Comparison of ENCODE assay signal across 8 cellular contexts in the genomic region with DNA sequence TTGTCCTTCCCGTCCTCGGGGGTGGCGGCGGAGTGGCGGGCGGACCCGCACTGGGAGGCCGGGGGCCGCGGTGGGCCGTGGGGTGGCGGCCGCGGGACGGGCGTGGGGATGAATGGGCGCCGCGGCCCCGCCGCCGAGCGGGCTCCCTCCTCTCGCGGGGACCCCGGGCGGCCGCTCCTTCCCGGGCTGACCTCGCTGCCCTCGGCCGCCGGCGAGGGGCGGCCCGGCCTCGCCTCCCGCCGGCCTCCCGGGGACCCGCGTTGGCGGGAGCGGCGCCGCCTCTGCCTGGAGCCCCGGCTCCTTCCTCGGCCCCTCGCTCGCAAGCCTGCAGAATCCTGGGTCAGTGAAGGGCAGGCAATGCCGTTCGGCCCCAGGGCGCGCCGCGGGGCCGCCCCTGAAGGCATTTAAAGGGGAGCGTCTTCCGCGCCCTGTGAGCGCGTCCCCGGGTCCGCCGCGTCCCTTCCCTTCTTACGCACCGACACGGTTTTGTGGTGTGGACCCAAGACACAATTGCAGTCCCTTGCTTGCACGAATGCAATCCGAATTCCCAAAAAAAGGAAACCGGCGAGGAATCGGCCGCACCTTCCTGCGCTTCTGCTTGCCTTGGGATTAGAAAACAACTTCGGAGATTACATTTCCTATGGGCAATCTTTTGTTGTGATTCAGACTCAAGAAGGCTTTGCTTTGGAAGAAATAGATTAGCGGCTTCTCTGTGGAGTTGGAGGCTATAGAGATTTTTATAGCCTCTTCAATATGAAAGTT. TPM values are rescaled to one million over a fixed set of nuclear protein-coding genes. Genes with fewer than 3 reads are reported as not detected.
DNase-seq lines count a peak whose midpoint lies in the region; ATAC-seq lines count a peak whose summit lies in the region.

No MANE protein-coding gene starts in this region.

- in situ Hi-C loops in G401 (cut with HindIII; ENCODE audit: low sequenced_read_pairs): no loop called here

- H3K4me1 ChIP-seq in naive thymus-derived CD4-positive, alpha-beta T cell (ENCODE audit: control insufficient read depth in 2 of 2, insufficient read depth in 2 of 2, low read length in 2 of 2): peaks cover 4 to 7% of the 10 kb centered on the region in 2 donors

- no peaks in the 10 kb centered on the region for H3K9me3 Mint-ChIP-seq in activated T-helper 1 cell treated with anti-CD3 and anti-CD28 coated beads, Interleukin-12 subunit alpha, Interleukin-12 subunit beta, Interleukin-2, Interleukin-4 antibody, amounts not matched to agents 30 ng/mL and 10 ng/mL and 1 ng/mL, durations not matched to agents 14 hours and 24 hours and 36 hours
- H3K9me3 Mint-ChIP-seq in naive thymus-derived CD4-positive, alpha-beta T cell: no peaks in the 10 kb centered on the region

- H3K4me3 ChIP-seq in naive thymus-derived CD4-positive, alpha-beta T cell (ENCODE audit: low read length): peak overlapping the region; percentile 58

- peaks cover 3% of the 10 kb centered on the region for H3K36me3 Mint-ChIP-seq in activated T-helper 1 cell treated with anti-CD3 and anti-CD28 coated beads, Interleukin-12 subunit alpha, Interleukin-12 subunit beta, Interleukin-2, Interleukin-4 antibody, amounts not matched to agents 30 ng/mL and 10 ng/mL and 1 ng/mL, durations not matched to agents 14 hours and 24 hours and 36 hours (ENCODE audit: low read depth)
- peaks cover 0 to 1% (median 0%) of the 10 kb centered on the region in 5 donors for H3K36me3 Mint-ChIP-seq in naive thymus-derived CD4-positive, alpha-beta T cell

- peak; percentile 53 for DNase-seq in G401 (ENCODE audit: low spot score)
- peak; percentile 40 for DNase-seq in LoVo (ENCODE audit: low spot score)
- DNase-seq in activated T-helper 1 cell treated with anti-CD3 and anti-CD28 coated beads, Interleukin-12 subunit alpha, Interleukin-12 subunit beta, Interleukin-2, Interleukin-4 antibody, amounts not matched to agents 30 ng/mL and 10 ng/mL and 1 ng/mL, durations not matched to agents 14 hours and 24 hours and 36 hours (ENCODE audit: low spot score): peak; percentile 3
- DNase-seq in fibroblast of peridontal ligament (ENCODE audit: extremely low read depth): peak; percentile 53
- peak in 8 of 9 donors; percentile 6 to 43 (median 15) for DNase-seq in naive thymus-derived CD4-positive, alpha-beta T cell

- no peak for ATAC-seq in naive thymus-derived CD4-positive, alpha-beta T cell
- ATAC-seq in GM18868 (IDR thresholded peaks at IDR 0.05; ENCODE audit: unreplicated experiment): no peak
- ATAC-seq in HG03520 (IDR thresholded peaks at IDR 0.05; ENCODE audit: unreplicated experiment): no peak
- no peak for ATAC-seq in GM19351 (IDR thresholded peaks at IDR 0.05; ENCODE audit: unreplicated experiment)

- POLR2A ChIA-PET in naive thymus-derived CD4-positive, alpha-beta T cell (lab: Charles Lee): no interaction called here

- H3K27me3 ChIP-seq in naive thymus-derived CD4-positive, alpha-beta T cell (ENCODE audit: control insufficient read depth in 2 of 2, insufficient read depth in 2 of 2, low read length in 2 of 2): no peaks in the 10 kb centered on the region

- H3K4me1 Mint-ChIP-seq in activated T-helper 1 cell treated with anti-CD3 and anti-CD28 coated beads, Interleukin-12 subunit alpha, Interleukin-12 subunit beta, Interleukin-2, Interleukin-4 antibody, amounts not matched to agents 30 ng/mL and 10 ng/mL and 1 ng/mL, durations not matched to agents 14 hours and 24 hours and 36 hours (ENCODE audit: low read depth): peaks cover 14% of the 10 kb centered on the region
- peaks cover 12 to 34% (median 22%) of the 10 kb centered on the region in 7 donors for H3K4me1 Mint-ChIP-seq in naive thymus-derived CD4-positive, alpha-beta T cell

- no peaks in the 10 kb centered on the region for H3K9me3 ChIP-seq in naive thymus-derived CD4-positive, alpha-beta T cell (ENCODE audit: control insufficient read depth in 2 of 3, low read length in 3 of 3)

- peak overlapping the region; percentile 88 for H3K4me3 Mint-ChIP-seq in activated T-helper 1 cell treated with anti-CD3 and anti-CD28 coated beads, Interleukin-12 subunit alpha, Interleukin-12 subunit beta, Interleukin-2, Interleukin-4 antibody, amounts not matched to agents 30 ng/mL and 10 ng/mL and 1 ng/mL, durations not matched to agents 14 hours and 24 hours and 36 hours
- peak overlapping the region; percentile 79 to 95 (median 90) for H3K4me3 Mint-ChIP-seq in naive thymus-derived CD4-positive, alpha-beta T cell

- intact Hi-C loops in activated T-helper 1 cell treated with anti-CD3 and anti-CD28 coated beads, Interleukin-12 subunit alpha, Interleukin-12 subunit beta, Interleukin-2, Interleukin-4 antibody, amounts not matched to agents 30 ng/mL and 10 ng/mL and 1 ng/mL, durations not matched to agents 14 hours and 24 hours and 36 hours (cut with micrococcal nuclease): loop anchor here (1.0 to 10.0 kb wide), 9 partner anchors 55 to 974 kb away; a partner anchor contains a TSS
- intact Hi-C loops in naive thymus-derived CD4-positive, alpha-beta T cell (cut with micrococcal nuclease): loop anchor here (1.0 to 5.0 kb wide), 12 partner anchors 101 to 1366 kb away; a partner anchor contains a TSS

- H3K27me3 Mint-ChIP-seq in activated T-helper 1 cell treated with anti-CD3 and anti-CD28 coated beads, Interleukin-12 subunit alpha, Interleukin-12 subunit beta, Interleukin-2, Interleukin-4 antibody, amounts not matched to agents 30 ng/mL and 10 ng/mL and 1 ng/mL, durations not matched to agents 14 hours and 24 hours and 36 hours (ENCODE audit: insufficient read depth): peaks cover 28% of the 10 kb centered on the region
- H3K27me3 Mint-ChIP-seq in naive thymus-derived CD4-positive, alpha-beta T cell: peaks cover 9 to 36% (median 15%) of the 10 kb centered on the region in 5 donors

- H3K36me3 ChIP-seq in naive thymus-derived CD4-positive, alpha-beta T cell (ENCODE audit: control insufficient read depth in 2 of 3, insufficient read depth in 3 of 3, low read length in 3 of 3): no peaks in the 10 kb centered on the region

- CTCF ChIA-PET in naive thymus-derived CD4-positive, alpha-beta T cell (lab: Charles Lee): no interaction called here

- H3K27ac Mint-ChIP-seq in activated T-helper 1 cell treated with anti-CD3 and anti-CD28 coated beads, Interleukin-12 subunit alpha, Interleukin-12 subunit beta, Interleukin-2, Interleukin-4 antibody, amounts not matched to agents 30 ng/mL and 10 ng/mL and 1 ng/mL, durations not matched to agents 14 hours and 24 hours and 36 hours: no peak overlapping the region
- peak overlapping the region in 5 of 9 donors; percentile 20 to 74 (median 60) for H3K27ac Mint-ChIP-seq in naive thymus-derived CD4-positive, alpha-beta T cell

- no peak overlapping the region for H3K27ac ChIP-seq in naive thymus-derived CD4-positive, alpha-beta T cell (ENCODE audit: low read depth, low read length)

RNA-seq across cellular contexts. Expression of a gene that starts 0.8 kb away (rescaled TPM):
- 33.4 and 64.3 TPM in 2 replicates for total RNA-seq in G401 (2014; rRNA removed; shearing (Covaris generic))
- 4.2 and 4.5 TPM in 2 replicates for total RNA-seq in activated T-helper 1 cell treated with anti-CD3 and anti-CD28 coated beads, Interleukin-12 subunit alpha, Interleukin-12 subunit beta, Interleukin-2, Interleukin-4 antibody, amounts not matched to agents 30 ng/mL and 10 ng/mL and 1 ng/mL, durations not matched to agents 14 hours and 24 hours and 36 hours
- total RNA-seq in naive thymus-derived CD4-positive, alpha-beta T cell: 1 to 10 TPM; 1.8 to 8.6 (median 3.5) TPM
- 1 to 10 TPM; 1.2 to 1.8 TPM for polyA plus RNA-seq in naive thymus-derived CD4-positive, alpha-beta T cell

RNA-seq across cellular contexts. Expression of a gene that starts 1.5 kb away (rescaled TPM):
- 5.4 and 13.1 TPM in 2 replicates for total RNA-seq in G401 (2014; rRNA removed; shearing (Covaris generic))
- 25.6 and 34.8 TPM in 2 replicates for total RNA-seq in activated T-helper 1 cell treated with anti-CD3 and anti-CD28 coated beads, Interleukin-12 subunit alpha, Interleukin-12 subunit beta, Interleukin-2, Interleukin-4 antibody, amounts not matched to agents 30 ng/mL and 10 ng/mL and 1 ng/mL, durations not matched to agents 14 hours and 24 hours and 36 hours
- 10 to 100 TPM; 34.6 to 75.5 (median 40.4) TPM for total RNA-seq in naive thymus-derived CD4-positive, alpha-beta T cell
- 10 to 100 TPM; 33.0 to 43.0 TPM for polyA plus RNA-seq in naive thymus-derived CD4-positive, alpha-beta T cell

RNA-seq across cellular contexts. Expression of a gene that starts 54.6 kb away (rescaled TPM):
- 31.8 and 52.2 TPM in 2 replicates for total RNA-seq in G401 (2014; rRNA removed; shearing (Covaris generic))
- total RNA-seq in activated T-helper 1 cell treated with anti-CD3 and anti-CD28 coated beads, Interleukin-12 subunit alpha, Interleukin-12 subunit beta, Interleukin-2, Interleukin-4 antibody, amounts not matched to agents 30 ng/mL and 10 ng/mL and 1 ng/mL, durations not matched to agents 14 hours and 24 hours and 36 hours: 37.5 and 38.7 TPM in 2 replicates
- 10 to 100 TPM in 3 of 5 experiments, 1 to 10 TPM in 2; 8.9 to 30.8 (median 10.7) TPM for total RNA-seq in naive thymus-derived CD4-positive, alpha-beta T cell
- 1 to 10 TPM; 4.2 to 4.4 TPM for polyA plus RNA-seq in naive thymus-derived CD4-positive, alpha-beta T cell

Comparison
In these comparisons a context has a peak if more than half of its experiments do, and no peak if none do; other contexts are left out.
1. DNase-seq: peak in every context shown above with its lines; median percentile 53 in G401; 53 in fibroblast of peridontal ligament; 40 in LoVo; 15 in naive thymus-derived CD4-positive, alpha-beta T cell; 3 in activated T-helper 1 cell treated with anti-CD3 and anti-CD28 coated beads, Interleukin-12 subunit alpha, Interleukin-12 subunit beta, Interleukin-2, Interleukin-4 antibody, amounts not matched to agents 30 ng/mL and 10 ng/mL and 1 ng/mL, durations not matched to agents 14 hours and 24 hours and 36 hours.